8 cellular contexts compared by ENCODE assay signal in genomic region chr11:83158474-83158786, GRCh38. TPM values are rescaled to one million over a fixed set of nuclear protein-coding genes. Genes with fewer than 3 reads are reported as not detected.
DNase-seq lines count a peak whose midpoint lies in the region; ATAC-seq and TF ChIP-seq lines count a peak whose summit lies in the region.

No MANE protein-coding gene starts in this region.

- H3K9me3 ChIP-seq in right lobe of liver (no peaks in the 10 kb centered on the region), thymus (ENCODE audit: control insufficient read depth) (peaks cover 2% of the 10 kb centered on the region)

- WGBS in right lobe of liver (ENCODE audit: insufficient coverage, low coverage, low lambda C conversion rate, missing lambda C conversion rate): 0% methylated on average over 4 of the region's 4 CpGs
- WGBS in thymus: under 1% methylated on average over 4 of the region's 4 CpGs

- H3K4me3 Mint-ChIP-seq in activated CD4-positive, alpha-beta T cell treated with anti-CD3 and anti-CD28 coated beads, Interleukin-2, amount 10 ng/mL, durations not matched to agents 24 days and 14 days: peak overlapping the region; percentile 100

- H3K4me1 ChIP-seq in right lobe of liver (peaks cover 0 to 32% (median 13%) of the 10 kb centered on the region in 4 donors), thymus (ENCODE audit: control insufficient read depth, insufficient read depth, low read length) (no peaks in the 10 kb centered on the region)

- in situ Hi-C loops in astrocyte of the cerebellum (cut with HindIII; ENCODE audit: low sequenced_read_pairs): no loop called here

- no peaks in the 10 kb centered on the region for H3K27me3 ChIP-seq in right lobe of liver
- H3K27me3 ChIP-seq in thymus (ENCODE audit: control insufficient read depth, insufficient read depth): no peaks in the 10 kb centered on the region

- H3K36me3 Mint-ChIP-seq in activated CD4-positive, alpha-beta T cell treated with anti-CD3 and anti-CD28 coated beads, Interleukin-2, amount 10 ng/mL, durations not matched to agents 24 days and 14 days (ENCODE audit: low read depth): peaks cover 46% of the 10 kb centered on the region

- no peak for DNase-seq in activated CD4-positive, alpha-beta T cell treated with anti-CD3 and anti-CD28 coated beads, Interleukin-2, amount 10 ng/mL, durations not matched to agents 24 days and 14 days
- no peak for DNase-seq in activated CD4-positive, alpha-beta T cell treated with anti-CD3 and anti-CD28 coated beads, Interleukin-2, amount 50 U/mL, for 48 hours
- DNase-seq in astrocyte of the cerebellum (ENCODE audit: low read depth): no peak
- DNase-seq in right lobe of liver: no peak

- peak overlapping the region; percentile 100 for H3K27ac Mint-ChIP-seq in activated CD4-positive, alpha-beta T cell treated with anti-CD3 and anti-CD28 coated beads, Interleukin-2, amount 10 ng/mL, durations not matched to agents 24 days and 14 days

- intact Hi-C loops in activated CD4-positive, alpha-beta T cell treated with anti-CD3 and anti-CD28 coated beads, Interleukin-2, amount 10 ng/mL, durations not matched to agents 24 days and 14 days (cut with micrococcal nuclease): loop anchor here (2.0 to 5.0 kb wide), 2 partner anchors 14 to 236 kb away; no protein-coding TSS in a partner anchor
- intact Hi-C loops in right lobe of liver (cut with DNase I): no loop called here

- H3K4me3 ChIP-seq in astrocyte of the cerebellum (ENCODE audit: low read depth, low read length) (peak overlapping the region; percentile 71), right lobe of liver (peak overlapping the region; percentile 77 to 90 (median 89)), thymus (ENCODE audit: low read length) (peak overlapping the region; percentile 80)

- no peaks in the 10 kb centered on the region for H3K36me3 ChIP-seq in right lobe of liver
- H3K36me3 ChIP-seq in thymus (ENCODE audit: control insufficient read depth, insufficient read depth): no peaks in the 10 kb centered on the region

- H3K9me3 Mint-ChIP-seq in activated CD4-positive, alpha-beta T cell treated with anti-CD3 and anti-CD28 coated beads, Interleukin-2, amount 10 ng/mL, durations not matched to agents 24 days and 14 days: no peaks in the 10 kb centered on the region

- no peaks in the 10 kb centered on the region for H3K27me3 Mint-ChIP-seq in activated CD4-positive, alpha-beta T cell treated with anti-CD3 and anti-CD28 coated beads, Interleukin-2, amount 10 ng/mL, durations not matched to agents 24 days and 14 days

- TF ChIP-seq POLR2A in right lobe of liver (IDR thresholded peaks at IDR 0.05): no peak

- ATAC-seq in right lobe of liver (no peak), HG02973 (IDR thresholded peaks at IDR 0.05; ENCODE audit: unreplicated experiment) (no peak), GM19397 (IDR thresholded peaks at IDR 0.05; ENCODE audit: unreplicated experiment) (no peak), HG03520 (IDR thresholded peaks at IDR 0.05; ENCODE audit: unreplicated experiment) (no peak)

- TF ChIP-seq CTCF in astrocyte of the cerebellum (IDR thresholded peaks at IDR 0.05; ENCODE audit: low read depth, low read length, missing control alignments) (no peak), right lobe of liver (IDR thresholded peaks at IDR 0.05) (no peak)

- H3K4me1 Mint-ChIP-seq in activated CD4-positive, alpha-beta T cell treated with anti-CD3 and anti-CD28 coated beads, Interleukin-2, amount 10 ng/mL, durations not matched to agents 24 days and 14 days: peaks cover 40% of the 10 kb centered on the region

- H3K27ac ChIP-seq in right lobe of liver (peak overlapping the region; percentile 97 to 100 (median 98)), thymus (ENCODE audit: low read depth) (no peak overlapping the region)

RNA-seq across cellular contexts. Expression of gene PCF11, which starts 1.5 kb away (rescaled TPM):
- total RNA-seq in activated CD4-positive, alpha-beta T cell treated with anti-CD3 and anti-CD28 coated beads, Interleukin-2, amount 10 ng/mL, durations not matched to agents 24 days and 14 days: 61.0 and 65.1 TPM in 2 replicates
- 10 to 100 TPM; 16.0 to 23.1 (median 18.9) TPM for total RNA-seq in right lobe of liver
- polyA plus RNA-seq in thymus: 62.8 TPM

RNA-seq across cellular contexts. Expression of gene ANKRD42, which starts 35.1 kb away (rescaled TPM):
- 4.0 and 4.1 TPM in 2 replicates for total RNA-seq in activated CD4-positive, alpha-beta T cell treated with anti-CD3 and anti-CD28 coated beads, Interleukin-2, amount 10 ng/mL, durations not matched to agents 24 days and 14 days
- total RNA-seq in right lobe of liver: 1 to 10 TPM; 3.2 to 5.9 (median 3.6) TPM
- polyA plus RNA-seq in thymus: 5.7 TPM
